ENCODE assay signal across 14 cellular contexts in the genomic region with DNA sequence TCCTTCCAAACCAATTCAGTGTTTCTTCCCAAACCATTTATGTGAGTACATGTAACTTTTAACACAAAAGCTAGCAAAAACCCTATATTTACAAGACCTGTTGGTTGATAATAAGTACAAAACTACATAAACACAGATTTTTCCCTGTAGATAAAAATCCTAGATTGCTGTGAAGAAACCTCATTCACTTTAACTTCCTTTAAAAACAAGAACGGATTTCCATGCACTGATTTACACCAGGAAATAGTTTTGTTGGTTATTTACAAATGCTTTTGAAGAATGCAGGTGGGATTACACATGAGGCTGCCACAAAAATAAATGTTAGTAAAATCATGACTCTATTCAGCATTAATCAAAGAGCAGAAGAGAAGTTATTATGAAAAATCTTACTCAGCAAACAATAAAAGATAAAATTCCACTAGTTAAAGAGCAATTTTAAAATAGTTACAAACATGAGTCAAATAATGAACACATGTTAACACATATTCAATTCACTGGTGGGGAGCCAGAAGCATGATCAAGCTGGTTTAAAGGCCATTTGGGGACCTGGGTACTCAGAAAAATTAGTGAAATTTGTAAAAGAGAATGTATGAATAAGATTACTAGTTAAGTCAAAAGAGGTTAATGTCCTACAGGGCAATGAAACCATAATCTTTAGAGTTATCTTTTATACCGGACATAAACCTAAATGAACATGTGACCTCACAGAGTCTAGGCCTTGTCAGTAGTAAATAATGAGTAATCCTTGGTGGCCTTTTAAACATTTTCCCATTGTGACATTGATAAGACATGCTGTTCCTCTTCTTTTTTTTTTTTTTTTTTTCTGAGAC.
DNase-seq lines count a peak whose midpoint lies in the region; ATAC-seq, FAIRE-seq and TF ChIP-seq lines count a peak whose summit lies in the region.
"Had no signal": no experiment of that assay in that cellular context is flagged by ENCODE, and none has a peak within 500 bp of the region (broad histone marks: within the 10 kb centered on the region; RNA-seq: fewer than 3 reads in every experiment).

No MANE protein-coding gene starts in this region.

- in situ Hi-C loops in IMR-90 (cut with MboI; ENCODE audit: low sequenced_read_pairs): loop anchor here (5.0 kb wide), 1 partner anchor 71 kb away; no protein-coding TSS in a partner anchor

- peaks cover 3 to 16% of the 10 kb centered on the region in 2 experiments; a peak in 2 of 4 replicates for H3K79me1 ChIP-seq in IMR-90 (ENCODE audit: low read depth in 1 of 2, low read length in 2 of 2)

- H3K36me3 ChIP-seq in IMR-90 (ENCODE audit: control insufficient read depth, insufficient read depth, low read length) (no peaks in the 10 kb centered on the region), astrocyte (ENCODE audit: insufficient read depth, low read length) (no peaks in the 10 kb centered on the region), right lobe of liver (no peaks in the 10 kb centered on the region)
- H3K36me3 ChIP-seq: heart right ventricle had no signal

- CTCF ChIA-PET in IMR-90 (lab: Yijun Ruan, JAX): interaction anchor here (0.7 kb wide), 1 partner anchor 665 kb away, joined by 4 read pairs; no protein-coding TSS in a partner anchor
- CTCF ChIA-PET in CD4-positive, alpha-beta T cell (lab: Charles Lee): no interaction called here

- TF ChIP-seq POLR2A in IMR-90 (IDR thresholded peaks at IDR 0.05; ENCODE audit: low read depth, low read length): no peak
- TF ChIP-seq POLR2A in right lobe of liver (IDR thresholded peaks at IDR 0.05): no peak

- H3K18ac ChIP-seq in IMR-90 (ENCODE audit: low read depth, low read length): peak overlapping the region; percentile 83

- H3K27me3 ChIP-seq in IMR-90 (ENCODE audit: control insufficient read depth, insufficient read depth, low read length) (no peaks in the 10 kb centered on the region), astrocyte (ENCODE audit: insufficient read depth, low read length) (no peaks in the 10 kb centered on the region), right lobe of liver (no peaks in the 10 kb centered on the region)
- no peaks in the 10 kb centered on the region for H3K27me3 ChIP-seq in CD4-positive, alpha-beta T cell (ENCODE audit: control insufficient read depth, insufficient read depth, low read length)
- H3K27me3 ChIP-seq: heart right ventricle had no signal

- peak overlapping the region; percentile 87 for H2BK120ac ChIP-seq in IMR-90 (ENCODE audit: low read depth, low read length)

- H3K23ac ChIP-seq in IMR-90 (ENCODE audit: low read depth, low read length): no peak overlapping the region; the same call in 1 of the 2 replicates

- no TSS peak for BruUV-seq in IMR-90 (replicated peaks; lab: Mats Ljungman, UMichigan)

- H2BK15ac ChIP-seq in IMR-90 (ENCODE audit: low read depth, low read length): 0 out of 3 replicates have a peak overlapping the region, but pooled peaks have one; percentile 42

- TF ChIP-seq RAD21 in IMR-90 (IDR thresholded peaks at IDR 0.05; ENCODE audit: low read length): no peak

- no peak overlapping the region for H3K4me3 Mint-ChIP-seq in astrocyte (ENCODE audit: unreplicated experiment)
- H3K4me3 Mint-ChIP-seq in CD4-positive, alpha-beta T cell: no peak overlapping the region
- no peak overlapping the region for H3K4me3 Mint-ChIP-seq in osteocyte (ENCODE audit: unreplicated experiment)
- H3K4me3 Mint-ChIP-seq: CD8-positive, alpha-beta T cell had no signal

- H3K9me3 ChIP-seq in IMR-90 (ENCODE audit: control insufficient read depth, insufficient read depth, low read length) (no peaks in the 10 kb centered on the region), astrocyte (ENCODE audit: insufficient read depth, low read depth, low read length) (no peaks in the 10 kb centered on the region), right lobe of liver (no peaks in the 10 kb centered on the region)
- no peaks in the 10 kb centered on the region for H3K9me3 ChIP-seq in CD4-positive, alpha-beta T cell (ENCODE audit: control insufficient read depth, low read length)
- H3K9me3 ChIP-seq: heart right ventricle had no signal

- dilution Hi-C loops in IMR-90 (cut with HindIII; ENCODE audit: low sequenced_read_pairs, unreplicated experiment): no loop called here

- peaks cover 26% of the 10 kb centered on the region for H3K4me1 Mint-ChIP-seq in astrocyte (ENCODE audit: low read depth, unreplicated experiment)
- no peaks in the 10 kb centered on the region for H3K4me1 Mint-ChIP-seq in CD4-positive, alpha-beta T cell (ENCODE audit: low read depth)
- peaks cover 22% of the 10 kb centered on the region for H3K4me1 Mint-ChIP-seq in osteocyte (ENCODE audit: unreplicated experiment)

- H3K9ac ChIP-seq in IMR-90 (ENCODE audit: low read depth, low read length): no peak overlapping the region
- no peak overlapping the region for H3K9ac ChIP-seq in astrocyte (ENCODE audit: low read length)

- DNase-seq in EH (ENCODE audit: low read depth) (peak; percentile 50), IMR-90 (no peak), astrocyte (ENCODE audit: low read depth) (no peak), right lobe of liver (no peak), midbrain (lab: John Stamatoyannopoulos, UW) (no peak), osteocyte (ENCODE audit: extremely low spot score, unreplicated experiment) (no peak)
- no peak for DNase-seq in stimulated activated CD4-positive, alpha-beta T cell treated with anti-CD3 and anti-CD28 coated beads, Interleukin-2, amount 100 ng/mL, for 48 hours
- no peak for DNase-seq in CD4-positive, alpha-beta T cell
- DNase-seq: activated naive CD4-positive, alpha-beta T cell treated with Interleukin-2 at 50 U/mL for 16 hours; CD8-positive, alpha-beta T cell; heart right ventricle; NCI-H526 treated with DMSO at 0.1 percent for 48 hours; Right ventricle myocardium superior; T1000 had no signal

- H2BK5ac ChIP-seq in IMR-90 (ENCODE audit: low read depth, low read length, poor library complexity, severe bottlenecking): peak overlapping the region; percentile 98

- peak overlapping the region; percentile 48 for H4K91ac ChIP-seq in IMR-90 (ENCODE audit: insufficient read depth, low read depth, low read length)

- ATAC-seq in IMR-90 (ENCODE audit: low read depth) (no peak), right lobe of liver (peak; percentile 54 to 80 (median 68))
- no peak for ATAC-seq in CD4-positive, alpha-beta T cell (ENCODE audit: poor library complexity)
- ATAC-seq: CD8-positive, alpha-beta T cell had no signal

- peaks cover 16% of the 10 kb centered on the region for H3K4me1 ChIP-seq in IMR-90 (ENCODE audit: control insufficient read depth, insufficient read depth, low read length)
- peaks cover 32% of the 10 kb centered on the region for H3K4me1 ChIP-seq in astrocyte (ENCODE audit: insufficient read depth, low read length)
- peaks cover 0 to 11% (median 3%) of the 10 kb centered on the region in 4 donors for H3K4me1 ChIP-seq in right lobe of liver

- peak overlapping the region; percentile 100 for H3K27ac Mint-ChIP-seq in astrocyte (ENCODE audit: unreplicated experiment)
- no peak overlapping the region for H3K27ac Mint-ChIP-seq in CD4-positive, alpha-beta T cell
- H3K27ac Mint-ChIP-seq in osteocyte (ENCODE audit: unreplicated experiment): no peak overlapping the region
- H3K27ac Mint-ChIP-seq: CD8-positive, alpha-beta T cell had no signal

- H2AK5ac ChIP-seq in IMR-90 (ENCODE audit: low read depth, low read length): peak overlapping the region; percentile 72; the same call in 1 of the 2 replicates

- H3K4ac ChIP-seq in IMR-90 (ENCODE audit: low read depth, low read length): peak overlapping the region; percentile 62

- no peak overlapping the region for H3K14ac ChIP-seq in IMR-90 (replicated peaks; ENCODE audit: low read depth, low read length)

- no peak overlapping the region for H3K4me3 ChIP-seq in IMR-90 (ENCODE audit: insufficient read depth, low read depth, low read length)
- no peak overlapping the region for H3K4me3 ChIP-seq in astrocyte (ENCODE audit: insufficient read depth, low read depth, low read length)
- H3K4me3 ChIP-seq in right lobe of liver: no peak overlapping the region
- H3K4me3 ChIP-seq: heart right ventricle had no signal

- no peak overlapping the region for H2AFZ ChIP-seq in IMR-90 (replicated peaks; ENCODE audit: low read length, poor library complexity)
- H2AFZ ChIP-seq in astrocyte (ENCODE audit: low read depth, low read length): no peak overlapping the region

- H2BK20ac ChIP-seq in IMR-90 (ENCODE audit: low read depth, low read length): peak overlapping the region; percentile 63

- no CpG with 5 or more reads among the region's 2 CpGs for WGBS in IMR-90 (ENCODE audit: extremely low coverage in 2 of 2, insufficient read length in 1 of 2), 2 experiments
- WGBS in right lobe of liver (ENCODE audit: insufficient coverage, low coverage, low lambda C conversion rate, missing lambda C conversion rate): 40% methylated on average over 2 of the region's 2 CpGs

- H3K9me1 ChIP-seq in IMR-90 (ENCODE audit: insufficient read depth, low read length): peaks cover 12% of the 10 kb centered on the region; the same call in 1 of the 2 replicates

- H3K9me3 Mint-ChIP-seq in astrocyte (ENCODE audit: unreplicated experiment): no peaks in the 10 kb centered on the region
- no peaks in the 10 kb centered on the region for H3K9me3 Mint-ChIP-seq in CD4-positive, alpha-beta T cell
- H3K9me3 Mint-ChIP-seq in osteocyte (ENCODE audit: unreplicated experiment): no peaks in the 10 kb centered on the region
- H3K9me3 Mint-ChIP-seq: CD8-positive, alpha-beta T cell had no signal

- H4K8ac ChIP-seq in IMR-90 (ENCODE audit: low read depth in 2 of 2, low read length in 2 of 2): peak overlapping the region; percentile 76 to 89

- POLR2A ChIA-PET in IMR-90 (lab: Charles Lee; ENCODE audit: unreplicated experiment): interaction anchor here (0.6 to 0.7 kb wide), 3 partner anchors 54 to 101 kb away, joined by 3 to 9 read pairs (median 4); no protein-coding TSS in a partner anchor
- POLR2A ChIA-PET in CD4-positive, alpha-beta T cell (lab: Charles Lee): no interaction called here

- no peak overlapping the region for H2AK9ac ChIP-seq in IMR-90 (replicated peaks; ENCODE audit: low read depth, low read length, poor library complexity)

- no peak overlapping the region for H3K4me2 ChIP-seq in IMR-90 (ENCODE audit: low read depth, low read length)
- no peak overlapping the region for H3K4me2 ChIP-seq in astrocyte (ENCODE audit: low read length)

- FAIRE-seq in astrocyte (lab: Jason Lieb, UNC): peak; percentile 49

- H3K27ac ChIP-seq in IMR-90 (ENCODE audit: insufficient read depth, low read length) (peak overlapping the region; percentile 91), astrocyte (ENCODE audit: low read depth, low read length) (peak overlapping the region; percentile 93), right lobe of liver (peak overlapping the region in 2 of 3 donors; percentile 1 to 22)
- no peak overlapping the region for H3K27ac ChIP-seq in CD4-positive, alpha-beta T cell (ENCODE audit: low read depth, low read length)

- peak overlapping the region; percentile 61; the same call in 1 of the 2 replicates for H3K56ac ChIP-seq in IMR-90 (ENCODE audit: extremely low read depth, insufficient read depth, low read length)

- no peaks in the 10 kb centered on the region for H3K79me2 ChIP-seq in astrocyte (ENCODE audit: insufficient read depth, low read length)

- no peaks in the 10 kb centered on the region for H3K36me3 Mint-ChIP-seq in astrocyte (ENCODE audit: low read depth, unreplicated experiment)
- H3K36me3 Mint-ChIP-seq in CD4-positive, alpha-beta T cell (ENCODE audit: low read depth): no peaks in the 10 kb centered on the region
- no peaks in the 10 kb centered on the region for H3K36me3 Mint-ChIP-seq in osteocyte (ENCODE audit: unreplicated experiment)
- H3K36me3 Mint-ChIP-seq: CD8-positive, alpha-beta T cell had no signal

- intact Hi-C loops in IMR-90 (cut with micrococcal nuclease) (loop anchor here (2.0 to 5.0 kb wide), 2 partner anchors 69 to 134 kb away; no protein-coding TSS in a partner anchor), right lobe of liver (cut with DNase I) (no loop called here)
- intact Hi-C loops in CD4-positive, alpha-beta T cell (cut with DNase I, micrococcal nuclease): no loop called here

- no peaks in the 10 kb centered on the region for H3K27me3 Mint-ChIP-seq in astrocyte (ENCODE audit: low read depth, unreplicated experiment)
- H3K27me3 Mint-ChIP-seq in CD4-positive, alpha-beta T cell: no peaks in the 10 kb centered on the region
- H3K27me3 Mint-ChIP-seq in osteocyte (ENCODE audit: unreplicated experiment): no peaks in the 10 kb centered on the region

- H4K20me1 ChIP-seq in IMR-90 (ENCODE audit: insufficient read depth, low read length) (no peaks in the 10 kb centered on the region), astrocyte (ENCODE audit: insufficient read depth, low read length) (no peaks in the 10 kb centered on the region)

- no peak for TF ChIP-seq CTCF in IMR-90 (conservative IDR thresholded peaks at IDR 0.05; ENCODE audit: low read depth, low read length)
- TF ChIP-seq CTCF in astrocyte (IDR thresholded peaks at IDR 0.05; ENCODE audit: insufficient read depth, low read depth, low read length): no peak
- no peak for TF ChIP-seq CTCF in right lobe of liver (IDR thresholded peaks at IDR 0.05)
- TF ChIP-seq CTCF in CD4-positive, alpha-beta T cell (IDR thresholded peaks at IDR 0.05): no peak
- no peak for TF ChIP-seq CTCF in osteocyte (IDR thresholded peaks at IDR 0.05)

- H4K5ac ChIP-seq in IMR-90 (ENCODE audit: low read depth, low read length): no peak overlapping the region

Comparison
In these comparisons a context has a peak if more than half of its experiments do, and no peak if none do; other contexts are left out.
1. ATAC-seq: peak in right lobe of liver (4 of 4); none in IMR-90 (single experiment) and CD4-positive, alpha-beta T cell (single experiment).